In genomic region chr4:108359936-108360681, GRCh38 we compare ENCODE assay signal across 17 cellular contexts.
DNase-seq lines count a peak whose midpoint lies in the region; ATAC-seq and TF ChIP-seq lines count a peak whose summit lies in the region.
"Had no signal": no experiment of that assay in that cellular context is flagged by ENCODE, and none has a peak within 500 bp of the region (broad histone marks: within the 10 kb centered on the region; RNA-seq: fewer than 3 reads in every experiment).

No MANE protein-coding gene starts in this region.

- no peak for DNase-seq in activated CD8-positive, alpha-beta memory T cell treated with anti-CD3 and anti-CD28 coated beads, Interleukin-2, amount 10 ng/mL, durations not matched to agents 7 days and 5 days
- no peak for DNase-seq in activated CD8-positive, alpha-beta memory T cell treated with anti-CD3 and anti-CD28 coated beads, Interleukin-2, amount 50 U/mL, for 4 hours
- DNase-seq in SJCRH30: peak; percentile 86 to 92
- peak; percentile 70 for DNase-seq in esophagus muscularis mucosa (ENCODE audit: extremely low spot score)
- DNase-seq in GM10248 (ENCODE audit: extremely low spot score): no peak
- DNase-seq: activated CD8-positive, alpha-beta memory T cell treated with anti-CD3 and anti-CD28 coated beads for 24 hours; adrenal gland; DMS79; NCI-H2171; SW 1271; upper lobe of right lung had no signal

- H3K4me1 Mint-ChIP-seq in activated CD8-positive, alpha-beta memory T cell treated with anti-CD3 and anti-CD28 coated beads, Interleukin-2, amount 10 ng/mL, durations not matched to agents 7 days and 5 days: peaks cover 34% of the 10 kb centered on the region

- TF ChIP-seq CTCF in esophagus muscularis mucosa (IDR thresholded peaks at IDR 0.05) (no peak), GM10248 (IDR thresholded peaks at IDR 0.05; ENCODE audit: control extremely low read depth, extremely low read depth, low read depth, missing control alignments) (no peak)

- no peaks in the 10 kb centered on the region for H3K9me3 Mint-ChIP-seq in activated CD8-positive, alpha-beta memory T cell treated with anti-CD3 and anti-CD28 coated beads, Interleukin-2, amount 10 ng/mL, durations not matched to agents 7 days and 5 days (ENCODE audit: low read depth)
- H3K9me3 Mint-ChIP-seq: dendritic cell treated with granulocyte-macrophage colony-stimulating factor and Interleukin-4, amounts not matched to agents 40 ng/mL and 50 ng/mL, for 4 days had no signal

- no peak overlapping the region for H3K4me3 Mint-ChIP-seq in activated CD8-positive, alpha-beta memory T cell treated with anti-CD3 and anti-CD28 coated beads, Interleukin-2, amount 10 ng/mL, durations not matched to agents 7 days and 5 days
- H3K4me3 Mint-ChIP-seq: dendritic cell treated with granulocyte-macrophage colony-stimulating factor and Interleukin-4, amounts not matched to agents 40 ng/mL and 50 ng/mL, for 4 days had no signal

- TF ChIP-seq POLR2A in esophagus muscularis mucosa (IDR thresholded peaks at IDR 0.05; ENCODE audit: low read depth): no peak

- H3K27ac Mint-ChIP-seq in activated CD8-positive, alpha-beta memory T cell treated with anti-CD3 and anti-CD28 coated beads, Interleukin-2, amount 10 ng/mL, durations not matched to agents 7 days and 5 days: peak overlapping the region; percentile 11
- H3K27ac Mint-ChIP-seq: dendritic cell treated with granulocyte-macrophage colony-stimulating factor and Interleukin-4, amounts not matched to agents 40 ng/mL and 50 ng/mL, for 4 days had no signal

- H3K9ac ChIP-seq in skeletal muscle satellite cell (ENCODE audit: low read depth, low read length): no peak overlapping the region
- H3K9ac ChIP-seq: parathyroid adenoma had no signal

- H3K27me3 ChIP-seq in SJCRH30: no peaks in the 10 kb centered on the region
- no peaks in the 10 kb centered on the region for H3K27me3 ChIP-seq in esophagus muscularis mucosa
- no peaks in the 10 kb centered on the region for H3K27me3 ChIP-seq in skeletal muscle satellite cell (ENCODE audit: control insufficient read depth, insufficient read depth, low read length)
- H3K27me3 ChIP-seq: adrenal gland had no signal

- no peaks in the 10 kb centered on the region for H3K36me3 Mint-ChIP-seq in activated CD8-positive, alpha-beta memory T cell treated with anti-CD3 and anti-CD28 coated beads, Interleukin-2, amount 10 ng/mL, durations not matched to agents 7 days and 5 days

- no peaks in the 10 kb centered on the region for H3K36me3 ChIP-seq in SJCRH30
- no peaks in the 10 kb centered on the region for H3K36me3 ChIP-seq in esophagus muscularis mucosa
- H3K36me3 ChIP-seq in skeletal muscle satellite cell (ENCODE audit: insufficient read depth, low read length): no peaks in the 10 kb centered on the region
- H3K36me3 ChIP-seq: adrenal gland, upper lobe of right lung had no signal

- intact Hi-C loops in esophagus muscularis mucosa (cut with DNase I): no loop called here

- no peak for TF ChIP-seq EP300 in esophagus muscularis mucosa (IDR thresholded peaks at IDR 0.05)

- H3K27me3 Mint-ChIP-seq in activated CD8-positive, alpha-beta memory T cell treated with anti-CD3 and anti-CD28 coated beads, Interleukin-2, amount 10 ng/mL, durations not matched to agents 7 days and 5 days: peaks cover 25% of the 10 kb centered on the region

- H3K9me3 ChIP-seq in SJCRH30 (replicated peaks) (no peaks in the 10 kb centered on the region), esophagus muscularis mucosa (no peaks in the 10 kb centered on the region), skeletal muscle satellite cell (replicated peaks; ENCODE audit: low read length) (no peaks in the 10 kb centered on the region)
- H3K9me3 ChIP-seq: adrenal gland, upper lobe of right lung had no signal

- CTCF ChIA-PET in activated CD8-positive, alpha-beta memory T cell treated with anti-CD3 and anti-CD28 coated beads, Interleukin-2, amount 10 ng/mL, durations not matched to agents 7 days and 5 days (lab: Charles Lee): no interaction called here
- CTCF ChIA-PET in GM10248 (lab: Yijun Ruan, JAX): interaction anchor here (0.9 to 1.6 kb wide), 4 partner anchors 12 to 341 kb away, joined by 3 to 4 read pairs (median 3); no protein-coding TSS in a partner anchor

- no peak for ATAC-seq in activated CD8-positive, alpha-beta memory T cell treated with anti-CD3 and anti-CD28 coated beads, Interleukin-2, amount 10 ng/mL, durations not matched to agents 7 days and 5 days
- no peak for ATAC-seq in HG03521 (IDR thresholded peaks at IDR 0.05; ENCODE audit: unreplicated experiment)
- no peak for ATAC-seq in HG02642 (IDR thresholded peaks at IDR 0.05; ENCODE audit: poor library complexity, unreplicated experiment)
- ATAC-seq: GM12878 had no signal

- H3K4me2 ChIP-seq in skeletal muscle satellite cell (ENCODE audit: low read length): peak overlapping the region; percentile 58

- H3K4me3 ChIP-seq in SJCRH30 (peak overlapping the region; percentile 35), esophagus muscularis mucosa (no peak overlapping the region), skeletal muscle satellite cell (ENCODE audit: low read length) (no peak overlapping the region)
- H3K4me3 ChIP-seq: adrenal gland, GM12878, upper lobe of right lung had no signal

- POLR2A ChIA-PET in GM10248 (lab: Yijun Ruan, JAX): no interaction called here

- 78% methylated on average over 10 of the region's 10 CpGs for WGBS in esophagus muscularis mucosa

- peak overlapping the region; percentile 90 for H3K27ac ChIP-seq in SJCRH30
- no peak overlapping the region for H3K27ac ChIP-seq in esophagus muscularis mucosa (replicated peaks in 1 of 4)
- H3K27ac ChIP-seq: adrenal gland, parathyroid adenoma had no signal

- H3K4me1 ChIP-seq in SJCRH30 (peaks cover 36% of the 10 kb centered on the region), esophagus muscularis mucosa (peaks cover 12 to 19% (median 14%) of the 10 kb centered on the region in 4 donors), skeletal muscle satellite cell (ENCODE audit: control insufficient read depth, insufficient read depth, low read length) (peaks cover 23% of the 10 kb centered on the region)
- H3K4me1 ChIP-seq: adrenal gland, parathyroid adenoma had no signal

Comparison
In these comparisons a context has a peak if more than half of its experiments do, and no peak if none do; other contexts are left out.
1. DNase-seq: peak in SJCRH30 (2 of 2) and esophagus muscularis mucosa (single experiment); none in activated CD8-positive, alpha-beta memory T cell treated with anti-CD3 and anti-CD28 coated beads, Interleukin-2, amount 10 ng/mL, durations not matched to agents 7 days and 5 days (single experiment), activated CD8-positive, alpha-beta memory T cell treated with anti-CD3 and anti-CD28 coated beads, Interleukin-2, amount 50 U/mL, for 4 hours (single experiment) and GM10248 (single experiment).